ENCODE assay signal across 1 cellular context in the genomic region with DNA sequence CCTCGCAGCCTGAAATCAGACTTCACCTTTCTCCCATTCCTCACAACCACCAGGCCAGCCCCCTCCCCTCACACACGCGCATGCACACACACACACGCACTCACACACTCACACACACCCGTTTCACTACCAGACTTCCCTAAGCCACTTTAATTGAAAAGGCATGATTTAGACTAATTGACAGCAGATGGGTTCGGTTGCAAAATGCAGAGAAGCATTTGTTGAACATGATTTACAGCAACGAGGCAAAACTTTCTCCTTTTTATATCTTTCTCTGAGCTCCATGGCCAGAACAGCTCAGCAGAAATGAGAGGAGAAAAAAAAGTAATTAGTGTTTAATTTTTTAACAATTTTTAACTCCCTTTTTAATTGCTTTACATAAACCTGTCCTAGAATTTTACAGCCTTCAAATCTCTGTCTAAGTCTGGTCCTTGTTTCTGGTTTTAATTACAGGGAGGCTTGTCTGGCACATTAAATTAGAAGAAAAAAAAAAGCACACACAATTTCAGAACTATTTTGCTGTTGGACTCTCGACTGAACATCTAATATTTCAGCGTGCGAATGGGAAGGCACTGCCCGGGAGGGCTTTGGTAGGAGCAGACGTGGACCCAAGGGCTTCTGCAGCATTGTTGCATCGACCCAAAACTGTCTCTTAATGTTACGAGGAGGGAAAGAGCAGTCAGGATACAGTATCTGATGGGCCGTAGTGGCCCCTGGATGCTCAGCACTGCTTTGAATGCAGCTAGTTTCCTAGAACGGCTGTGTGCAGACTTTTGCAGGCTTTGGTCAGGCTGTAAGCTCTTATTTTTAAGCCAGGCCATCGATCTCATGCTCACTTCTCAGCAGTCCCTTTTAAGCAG.
TF ChIP-seq lines count a peak whose summit lies in the region.

No MANE protein-coding gene starts in this region.

TF ChIP-seq in H1, 55 proteins besides CTCF, POLR2A, EP300 and RAD21:
- no peak for TF ChIP-seq BACH1 (IDR thresholded peaks at IDR 0.05; ENCODE audit: low read length)
- TF ChIP-seq, protein P1, sequence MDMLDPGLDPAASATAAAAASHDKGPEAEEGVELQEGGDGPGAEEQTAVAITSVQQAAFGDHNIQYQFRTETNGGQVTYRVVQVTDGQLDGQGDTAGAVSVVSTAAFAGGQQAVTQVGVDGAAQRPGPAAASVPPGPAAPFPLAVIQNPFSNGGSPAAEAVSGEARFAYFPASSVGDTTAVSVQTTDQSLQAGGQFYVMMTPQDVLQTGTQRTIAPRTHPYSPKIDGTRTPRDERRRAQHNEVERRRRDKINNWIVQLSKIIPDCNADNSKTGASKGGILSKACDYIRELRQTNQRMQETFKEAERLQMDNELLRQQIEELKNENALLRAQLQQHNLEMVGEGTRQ (IDR thresholded peaks at IDR 0.05; ENCODE audit: low read length) = no peak
- TF ChIP-seq TCF12 (IDR thresholded peaks at IDR 0.05; ENCODE audit: low read depth, low read length) = no peak
- TF ChIP-seq CREB1 (IDR thresholded peaks at IDR 0.05) = no peak
- no peak for TF ChIP-seq KDM5A (IDR thresholded peaks at IDR 0.05; ENCODE audit: low read length)
- no peak for TF ChIP-seq RBBP5 (IDR thresholded peaks at IDR 0.05; ENCODE audit: borderline replicate concordance, low read depth, low read length)
- no peak for TF ChIP-seq JUN (IDR thresholded peaks at IDR 0.05; ENCODE audit: low read depth, low read length)
- TF ChIP-seq NRF1 (IDR thresholded peaks at IDR 0.05; ENCODE audit: low read depth, low read length) = no peak
